In genomic region chr7:73650524-73650923, GRCh38 we compare ENCODE assay signal across 2 cellular contexts.
TF ChIP-seq lines count a peak whose summit lies in the region.

No MANE protein-coding gene starts in this region.

TF ChIP-seq in HepG2, 621 proteins besides CTCF, POLR2A, EP300 and RAD21:
- TF ChIP-seq RORA (CRISPR knock-in tag; IDR thresholded peaks at IDR 0.05) (no peak), ZNF276 (CRISPR knock-in tag; IDR thresholded peaks at IDR 0.05; ENCODE audit: low read depth) (no peak), SSRP1 (CRISPR knock-in tag; IDR thresholded peaks at IDR 0.05) (no peak), USF2 (IDR thresholded peaks at IDR 0.05; ENCODE audit: low read depth, low read length) (peak; percentile 75), USF2 (CRISPR knock-in tag; IDR thresholded peaks at IDR 0.05; ENCODE audit: borderline replicate concordance) (no peak; the same call in 1 of the 2 replicates), ZNF280B (CRISPR knock-in tag; IDR thresholded peaks at IDR 0.05; ENCODE audit: borderline replicate concordance) (no peak), MBNL3 (CRISPR knock-in tag; conservative IDR thresholded peaks at IDR 0.05) (no peak), PLRG1 (conservative IDR thresholded peaks at IDR 0.05) (no peak), ZBED4 (CRISPR knock-in tag; IDR thresholded peaks at IDR 0.05; ENCODE audit: borderline replicate concordance) (no peak), RAD51 (IDR thresholded peaks at IDR 0.05; ENCODE audit: borderline replicate concordance) (peak; percentile 85), ZNF362 (CRISPR knock-in tag; IDR thresholded peaks at IDR 0.05; ENCODE audit: borderline replicate concordance) (no peak), KLF13 (CRISPR knock-in tag; IDR thresholded peaks at IDR 0.05) (no peak), ATRX (CRISPR knock-in tag; IDR thresholded peaks at IDR 0.05; ENCODE audit: borderline replicate concordance) (no peak)

TF ChIP-seq in H1, 55 proteins besides CTCF, POLR2A, EP300 and RAD21:
- TF ChIP-seq EGR1 (IDR thresholded peaks at IDR 0.05; ENCODE audit: borderline replicate concordance, low read depth, low read length): no peak
- no peak for TF ChIP-seq SP1 (IDR thresholded peaks at IDR 0.05; ENCODE audit: low read depth, low read length)
- no peak for TF ChIP-seq JUN (IDR thresholded peaks at IDR 0.05; ENCODE audit: low read depth, low read length)
- no peak for TF ChIP-seq TBP (IDR thresholded peaks at IDR 0.05; ENCODE audit: low read depth, low read length)
- no peak for TF ChIP-seq CHD2 (IDR thresholded peaks at IDR 0.05; ENCODE audit: low read length)
- TF ChIP-seq POLR2AphosphoS5 (IDR thresholded peaks at IDR 0.05; ENCODE audit: low read depth, low read length): no peak
- no peak for TF ChIP-seq KDM4A (IDR thresholded peaks at IDR 0.05; ENCODE audit: low read depth, low read length, severe bottlenecking)
- TF ChIP-seq KDM5A (IDR thresholded peaks at IDR 0.05; ENCODE audit: low read length): no peak
